In the genomic region with DNA sequence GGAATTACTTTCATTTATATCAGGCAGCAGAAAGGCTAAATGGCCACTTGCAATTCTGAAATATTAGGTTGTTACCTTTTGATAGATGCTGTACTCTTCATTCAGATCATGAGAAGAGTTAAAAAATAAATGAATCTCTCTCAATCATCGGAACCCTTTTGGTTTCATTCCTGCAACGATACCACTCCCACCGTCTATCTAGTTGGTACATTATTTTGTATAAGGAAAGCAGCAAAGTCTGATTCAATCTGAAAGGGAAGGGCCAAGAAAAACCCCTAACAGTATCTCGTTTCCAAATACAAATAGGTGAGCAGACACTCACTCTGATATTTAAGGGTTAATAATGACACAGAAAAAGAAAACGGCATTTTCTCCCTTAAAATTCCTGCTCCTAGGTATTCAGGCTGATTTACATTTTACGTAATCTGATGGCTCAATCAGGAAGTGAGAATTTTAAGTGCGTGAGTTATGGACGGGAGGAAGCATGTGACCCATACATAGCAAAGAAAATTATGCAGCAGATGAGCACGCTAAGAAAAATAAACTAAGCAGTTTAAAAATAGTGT, we compare ENCODE assay signal across 1 cellular context.
TF ChIP-seq lines count a peak whose summit lies in the region.

No MANE protein-coding gene starts in this region.

TF ChIP-seq in GM12878, 131 proteins besides CTCF, POLR2A, EP300 and RAD21 (continued from another document):
- TF ChIP-seq ZNF687 (IDR thresholded peaks at IDR 0.05) = peak; percentile 65
- peak; percentile 48 for TF ChIP-seq ATF7 (IDR thresholded peaks at IDR 0.05; ENCODE audit: low read depth)
- no peak for TF ChIP-seq SMC3 (IDR thresholded peaks at IDR 0.05; ENCODE audit: borderline replicate concordance, low read length)
- no peak for TF ChIP-seq YBX1 (IDR thresholded peaks at IDR 0.05)
- TF ChIP-seq IKZF1 (conservative IDR thresholded peaks at IDR 0.05) = peak; percentile 65; the same call in 1 of the 2 replicates
- TF ChIP-seq ATF2 (IDR thresholded peaks at IDR 0.05; ENCODE audit: low read length) = 0 out of 2 replicates have a peak, but pooled peaks have one; percentile 3
- TF ChIP-seq, protein P1, sequence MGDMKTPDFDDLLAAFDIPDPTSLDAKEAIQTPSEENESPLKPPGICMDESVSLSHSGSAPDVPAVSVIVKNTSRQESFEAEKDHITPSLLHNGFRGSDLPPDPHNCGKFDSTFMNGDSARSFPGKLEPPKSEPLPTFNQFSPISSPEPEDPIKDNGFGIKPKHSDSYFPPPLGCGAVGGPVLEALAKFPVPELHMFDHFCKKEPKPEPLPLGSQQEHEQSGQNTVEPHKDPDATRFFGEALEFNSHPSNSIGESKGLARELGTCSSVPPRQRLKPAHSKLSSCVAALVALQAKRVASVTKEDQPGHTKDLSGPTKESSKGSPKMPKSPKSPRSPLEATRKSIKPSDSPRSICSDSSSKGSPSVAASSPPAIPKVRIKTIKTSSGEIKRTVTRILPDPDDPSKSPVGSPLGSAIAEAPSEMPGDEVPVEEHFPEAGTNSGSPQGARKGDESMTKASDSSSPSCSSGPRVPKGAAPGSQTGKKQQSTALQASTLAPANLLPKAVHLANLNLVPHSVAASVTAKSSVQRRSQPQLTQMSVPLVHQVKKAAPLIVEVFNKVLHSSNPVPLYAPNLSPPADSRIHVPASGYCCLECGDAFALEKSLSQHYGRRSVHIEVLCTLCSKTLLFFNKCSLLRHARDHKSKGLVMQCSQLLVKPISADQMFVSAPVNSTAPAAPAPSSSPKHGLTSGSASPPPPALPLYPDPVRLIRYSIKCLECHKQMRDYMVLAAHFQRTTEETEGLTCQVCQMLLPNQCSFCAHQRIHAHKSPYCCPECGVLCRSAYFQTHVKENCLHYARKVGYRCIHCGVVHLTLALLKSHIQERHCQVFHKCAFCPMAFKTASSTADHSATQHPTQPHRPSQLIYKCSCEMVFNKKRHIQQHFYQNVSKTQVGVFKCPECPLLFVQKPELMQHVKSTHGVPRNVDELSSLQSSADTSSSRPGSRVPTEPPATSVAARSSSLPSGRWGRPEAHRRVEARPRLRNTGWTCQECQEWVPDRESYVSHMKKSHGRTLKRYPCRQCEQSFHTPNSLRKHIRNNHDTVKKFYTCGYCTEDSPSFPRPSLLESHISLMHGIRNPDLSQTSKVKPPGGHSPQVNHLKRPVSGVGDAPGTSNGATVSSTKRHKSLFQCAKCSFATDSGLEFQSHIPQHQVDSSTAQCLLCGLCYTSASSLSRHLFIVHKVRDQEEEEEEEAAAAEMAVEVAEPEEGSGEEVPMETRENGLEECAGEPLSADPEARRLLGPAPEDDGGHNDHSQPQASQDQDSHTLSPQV (IDR thresholded peaks at IDR 0.05) = 0 out of 2 replicates have a peak, but pooled peaks have one; percentile 46
- TF ChIP-seq, protein P2, sequence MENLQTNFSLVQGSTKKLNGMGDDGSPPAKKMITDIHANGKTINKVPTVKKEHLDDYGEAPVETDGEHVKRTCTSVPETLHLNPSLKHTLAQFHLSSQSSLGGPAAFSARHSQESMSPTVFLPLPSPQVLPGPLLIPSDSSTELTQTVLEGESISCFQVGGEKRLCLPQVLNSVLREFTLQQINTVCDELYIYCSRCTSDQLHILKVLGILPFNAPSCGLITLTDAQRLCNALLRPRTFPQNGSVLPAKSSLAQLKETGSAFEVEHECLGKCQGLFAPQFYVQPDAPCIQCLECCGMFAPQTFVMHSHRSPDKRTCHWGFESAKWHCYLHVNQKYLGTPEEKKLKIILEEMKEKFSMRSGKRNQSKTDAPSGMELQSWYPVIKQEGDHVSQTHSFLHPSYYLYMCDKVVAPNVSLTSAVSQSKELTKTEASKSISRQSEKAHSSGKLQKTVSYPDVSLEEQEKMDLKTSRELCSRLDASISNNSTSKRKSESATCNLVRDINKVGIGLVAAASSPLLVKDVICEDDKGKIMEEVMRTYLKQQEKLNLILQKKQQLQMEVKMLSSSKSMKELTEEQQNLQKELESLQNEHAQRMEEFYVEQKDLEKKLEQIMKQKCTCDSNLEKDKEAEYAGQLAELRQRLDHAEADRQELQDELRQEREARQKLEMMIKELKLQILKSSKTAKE (IDR thresholded peaks at IDR 0.05; ENCODE audit: low read depth, poor library complexity, severe bottlenecking) = peak; percentile 34
- peak; percentile 31; the same call in 1 of the 3 replicates for TF ChIP-seq POU2F2 (IDR thresholded peaks at IDR 0.05; ENCODE audit: borderline replicate concordance, low read depth, low read length)
- TF ChIP-seq RELB (IDR thresholded peaks at IDR 0.05; ENCODE audit: low read depth) = peak; percentile 55; the same call in 1 of the 2 replicates
- peak; percentile 72; the same call in 1 of the 2 replicates for TF ChIP-seq SPI1 (IDR thresholded peaks at IDR 0.05; ENCODE audit: borderline replicate concordance, insufficient read depth, low read depth, low read length)
- TF ChIP-seq JUNB (IDR thresholded peaks at IDR 0.05) = peak; percentile 21; the same call in 1 of the 2 replicates
- TF ChIP-seq RB1 (IDR thresholded peaks at IDR 0.05; ENCODE audit: borderline replicate concordance) = no peak
- TF ChIP-seq NFIC (IDR thresholded peaks at IDR 0.05; ENCODE audit: low read depth, low read length) = peak; percentile 36; the same call in 1 of the 2 replicates
- peak; percentile 71 to 78; a peak in 3 of 4 replicates for TF ChIP-seq IKZF2 (IDR thresholded peaks at IDR 0.05)
